In the genomic region with DNA sequence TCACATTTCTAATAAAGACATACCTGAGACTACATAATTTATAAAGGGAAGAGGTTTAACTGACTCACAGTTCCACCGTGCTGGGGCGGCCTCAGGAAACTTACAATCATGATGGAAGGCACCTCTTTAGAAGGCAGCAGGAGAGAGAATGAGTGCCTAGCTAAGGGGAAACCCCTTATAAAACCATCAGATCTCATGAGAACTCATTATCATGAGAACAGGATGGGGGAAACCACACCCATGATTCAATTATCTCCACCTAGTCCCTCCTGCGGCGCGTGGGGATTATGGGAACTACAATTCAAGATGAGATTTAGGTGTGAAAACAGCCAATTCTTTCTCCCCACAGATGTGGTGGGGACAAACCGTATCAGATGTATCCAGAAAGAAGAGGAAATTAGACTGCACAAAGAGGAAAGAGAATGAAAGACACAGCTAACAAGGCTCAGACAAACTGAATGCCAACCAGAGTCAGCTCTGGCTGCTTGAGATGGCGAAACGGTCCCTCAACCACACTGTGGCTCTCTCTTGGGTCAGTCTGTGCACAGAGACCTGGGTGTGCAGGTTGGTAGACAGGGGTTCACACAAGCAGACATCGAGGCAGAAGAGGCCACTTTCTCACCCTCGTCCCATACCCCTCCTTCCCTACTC, we compare ENCODE assay signal across 13 cellular contexts.
A peak's percentile ranks its signal among the peaks of the same experiment; 100 is the strongest.
DNase-seq lines count a peak whose midpoint lies in the region; ATAC-seq, FAIRE-seq and TF ChIP-seq lines count a peak whose summit lies in the region.
"Had no signal": no experiment of that assay in that cellular context is flagged by ENCODE, and none has a peak within 500 bp of the region (broad histone marks: within the 10 kb centered on the region; RNA-seq: fewer than 3 reads in every experiment).

No MANE protein-coding gene starts in this region.

- no peak for ATAC-seq in HG02973 (IDR thresholded peaks at IDR 0.05; ENCODE audit: unreplicated experiment)

- H3K27me3 Mint-ChIP-seq in activated naive CD4-positive, alpha-beta T cell treated with anti-CD3 and anti-CD28 coated beads for 36 hours (ENCODE audit: low read depth), result no peaks in the 10 kb centered on the region

- DNase-seq in stimulated activated naive CD4-positive, alpha-beta T cell treated with Interleukin-2 at 50 U/mL for 16 hours (lab: John Stamatoyannopoulos, UW), result peak; percentile 51
- no peak for DNase-seq in stimulated activated naive CD4-positive, alpha-beta T cell (lab: John Stamatoyannopoulos, UW)
- DNase-seq in activated naive CD4-positive, alpha-beta T cell treated with anti-CD3 and anti-CD28 coated beads for 36 hours, result peak; percentile 62
- peak; percentile 57 to 62 for DNase-seq in stimulated activated CD4-positive, alpha-beta T cell treated with anti-CD3 and anti-CD28 coated beads, Interleukin-2, amount 100 ng/mL, for 24 hours
- DNase-seq in retina, result no peak
- DNase-seq in GM12891 (ENCODE audit: insufficient read length, low spot score), result no peak
- DNase-seq in NCI-H1436 treated with DMSO at 0.1 percent for 48 hours (lab: John Stamatoyannopoulos, UW), result no peak
- DNase-seq: DMS53, NCI-H1092 treated with DMSO at 0.1 percent for 48 hours, Peyer's patch, SW 1271 had no signal

- no peaks in the 10 kb centered on the region for H3K36me3 Mint-ChIP-seq in activated naive CD4-positive, alpha-beta T cell treated with anti-CD3 and anti-CD28 coated beads for 36 hours (ENCODE audit: low read depth)

- peaks cover 3% of the 10 kb centered on the region for H3K9me3 Mint-ChIP-seq in activated naive CD4-positive, alpha-beta T cell treated with anti-CD3 and anti-CD28 coated beads for 36 hours

- CTCF ChIA-PET in activated naive CD4-positive, alpha-beta T cell treated with anti-CD3 and anti-CD28 coated beads for 36 hours (lab: Charles Lee), result interaction anchor here (0.7 kb wide), 1 partner anchor 151 kb away, joined by 3 read pairs; no protein-coding TSS in a partner anchor

- TF ChIP-seq POLR2A in GM12891 (IDR thresholded peaks at IDR 0.05; ENCODE audit: low read depth, low read length), result no peak

- peak overlapping the region; percentile 25 for H3K4me3 Mint-ChIP-seq in activated naive CD4-positive, alpha-beta T cell treated with anti-CD3 and anti-CD28 coated beads for 36 hours

- peaks cover 27% of the 10 kb centered on the region for H3K4me1 Mint-ChIP-seq in activated naive CD4-positive, alpha-beta T cell treated with anti-CD3 and anti-CD28 coated beads for 36 hours (ENCODE audit: low read depth)

- no peak for FAIRE-seq in GM12891 (lab: Jason Lieb, UNC)
- FAIRE-seq: HTR-8/SVneo had no signal

- intact Hi-C loops in activated naive CD4-positive, alpha-beta T cell treated with anti-CD3 and anti-CD28 coated beads for 36 hours (cut with micrococcal nuclease), result loop anchor here (5.0 kb wide), 1 partner anchor 108 kb away; no protein-coding TSS in a partner anchor

- H3K27ac Mint-ChIP-seq in activated naive CD4-positive, alpha-beta T cell treated with anti-CD3 and anti-CD28 coated beads for 36 hours, result no peak overlapping the region

TF ChIP-seq in GM12891, 5 proteins besides CTCF, POLR2A, EP300 and RAD21:
- TF ChIP-seq POLR2AphosphoS5 (IDR thresholded peaks at IDR 0.05; ENCODE audit: low read depth, low read length) (no peak), PAX5 (IDR thresholded peaks at IDR 0.05; ENCODE audit: insufficient read depth, low read length, severe bottlenecking) (no peak), POU2F2 (IDR thresholded peaks at IDR 0.05; ENCODE audit: low read depth, low read length) (no peak), TAF1 (IDR thresholded peaks at IDR 0.05; ENCODE audit: low read depth, low read length) (no peak), SPI1 (IDR thresholded peaks at IDR 0.05; ENCODE audit: low read depth, low read length) (no peak)

Comparison
In these comparisons a context has a peak if more than half of its experiments do, and no peak if none do; other contexts are left out.
1. DNase-seq: peak in stimulated activated naive CD4-positive, alpha-beta T cell treated with Interleukin-2 at 50 U/mL for 16 hours (single experiment), activated naive CD4-positive, alpha-beta T cell treated with anti-CD3 and anti-CD28 coated beads for 36 hours (single experiment) and stimulated activated CD4-positive, alpha-beta T cell treated with anti-CD3 and anti-CD28 coated beads, Interleukin-2, amount 100 ng/mL, for 24 hours (2 of 2); none in stimulated activated naive CD4-positive, alpha-beta T cell (0 of 6), retina (single experiment), GM12891 (single experiment) and NCI-H1436 treated with DMSO at 0.1 percent for 48 hours (single experiment).